In the genomic region with DNA sequence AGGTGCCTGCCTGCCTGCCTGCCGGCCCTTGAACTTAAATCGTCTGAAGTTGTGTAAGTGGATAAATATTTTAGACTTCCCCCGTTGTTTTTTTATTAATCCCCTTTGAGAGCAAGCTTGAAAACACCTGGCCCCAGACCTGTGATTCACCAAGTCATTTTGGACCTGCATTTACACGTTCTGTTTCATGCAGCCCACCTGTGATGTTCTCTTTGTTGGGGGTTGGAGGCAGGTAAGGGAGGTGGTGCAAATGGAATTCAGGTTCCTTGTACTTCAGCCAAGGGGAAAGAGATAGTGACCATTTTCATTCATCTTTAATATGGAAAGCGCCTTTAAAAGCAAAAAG, we compare ENCODE assay signal across 1 cellular context.
TF ChIP-seq lines count a peak whose summit lies in the region.

No MANE protein-coding gene starts in this region.

TF ChIP-seq in H1, 55 proteins besides CTCF, POLR2A, EP300 and RAD21:
- no peak for TF ChIP-seq NRF1 (IDR thresholded peaks at IDR 0.05; ENCODE audit: low read depth, low read length)
- peak; percentile 34 for TF ChIP-seq ASH2L (IDR thresholded peaks at IDR 0.05; ENCODE audit: low read length)
- TF ChIP-seq, protein P1, sequence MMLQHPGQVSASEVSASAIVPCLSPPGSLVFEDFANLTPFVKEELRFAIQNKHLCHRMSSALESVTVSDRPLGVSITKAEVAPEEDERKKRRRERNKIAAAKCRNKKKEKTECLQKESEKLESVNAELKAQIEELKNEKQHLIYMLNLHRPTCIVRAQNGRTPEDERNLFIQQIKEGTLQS (IDR thresholded peaks at IDR 0.05; ENCODE audit: insufficient read depth, low read depth, low read length), result no peak
- no peak for TF ChIP-seq BCL11A (IDR thresholded peaks at IDR 0.05; ENCODE audit: low read depth in 2 of 2, low read length in 2 of 2)
- TF ChIP-seq PHF8 (conservative IDR thresholded peaks at IDR 0.05; ENCODE audit: low read depth, low read length), result no peak
- TF ChIP-seq RNF2 (IDR thresholded peaks at IDR 0.05; ENCODE audit: borderline replicate concordance, low read depth, low read length, missing control alignments, poor library complexity, severe bottlenecking), result no peak
- no peak for TF ChIP-seq JUN (IDR thresholded peaks at IDR 0.05; ENCODE audit: low read depth, low read length)
- TF ChIP-seq KDM1A (IDR thresholded peaks at IDR 0.05; ENCODE audit: borderline replicate concordance, low read length), result no peak
- TF ChIP-seq TAF7 (optimal IDR thresholded peaks at IDR 0.05; ENCODE audit: borderline replicate concordance, low read depth, low read length), result peak; percentile 5
- 0 out of 2 replicates have a peak, but pooled peaks have one; percentile 2 for TF ChIP-seq TCF12 (IDR thresholded peaks at IDR 0.05; ENCODE audit: low read depth, low read length)
- TF ChIP-seq SIX5 (IDR thresholded peaks at IDR 0.05; ENCODE audit: low read depth, low read length), result no peak
- no peak for TF ChIP-seq KDM5A (IDR thresholded peaks at IDR 0.05; ENCODE audit: low read length)
- no peak for TF ChIP-seq TEAD4 (IDR thresholded peaks at IDR 0.05; ENCODE audit: low read depth, low read length)
- no peak for TF ChIP-seq RXRA (IDR thresholded peaks at IDR 0.05; ENCODE audit: insufficient read depth, low read depth, low read length)
- TF ChIP-seq GTF2F1 (IDR thresholded peaks at IDR 0.05; ENCODE audit: borderline replicate concordance, low read depth, low read length), result no peak
- TF ChIP-seq CTBP2 (IDR thresholded peaks at IDR 0.05; ENCODE audit: borderline replicate concordance, insufficient read depth, insufficient read length, low read length), result no peak
- no peak for TF ChIP-seq EZH2 (IDR thresholded peaks at IDR 0.05; ENCODE audit: low read depth, low read length, severe bottlenecking)
TF ChIP-seq in H1: peak in this region for 3.
